In genomic region chr10:34196058-34196433, GRCh38 we compare ENCODE assay signal across 31 cellular contexts.
"Had no signal": no experiment of that assay in that cellular context is flagged by ENCODE, and none has a peak within 500 bp of the region (broad histone marks: within the 10 kb centered on the region; RNA-seq: fewer than 3 reads in every experiment).

No MANE protein-coding gene starts in this region.

- DNase-seq: heart left ventricle; hypothalamus; kidney; left colon; left ventricle myocardium superior; mesendoderm; naive B cell; natural killer cell; nucleus accumbens; pancreas; posterior cingulate gyrus; retina; right cardiac atrium; stimulated activated CD4-positive, alpha-beta T cell treated with anti-CD3 and anti-CD28 coated beads, Interleukin-12 subunit alpha, Interleukin-12 subunit beta, amount 100 ng/mL, for 4 hours; stimulated activated CD4-positive, alpha-beta T cell treated with anti-CD3 and anti-CD28 coated beads, Interleukin-15, amount 100 ng/mL, for 24 hours; stimulated activated CD4-positive, alpha-beta T cell treated with anti-CD3 and anti-CD28 coated beads, Interleukin-2, amount 100 ng/mL, for 24 hours; stimulated activated CD4-positive, alpha-beta T cell treated with anti-CD3 and anti-CD28 coated beads, Interleukin-4, amount 100 ng/mL, for 1 hour; stimulated activated naive CD4-positive, alpha-beta T cell; tibial artery; trophoblast cell had no signal

- H3K9me3 Mint-ChIP-seq: immature natural killer cell; mesothelial cell of epicardium; naive B cell; natural killer cell; stimulated activated effector memory CD8-positive, alpha-beta T cell treated with anti-CD3 and anti-CD28 coated beads, Interleukin-12 subunit alpha, Interleukin-12 subunit beta, amount 100 ng/mL, for 72 hours; stimulated activated naive CD8-positive, alpha-beta T cell treated with anti-CD3 and anti-CD28 coated beads, Interleukin-15, Interleukin-2, amounts not matched to agents 100 ng/mL and 50 ng/mL, for 24 hours had no signal

- H3K4me3 Mint-ChIP-seq: mesothelial cell of epicardium; naive B cell; natural killer cell; stimulated activated effector memory CD8-positive, alpha-beta T cell treated with anti-CD3 and anti-CD28 coated beads, Interleukin-12 subunit alpha, Interleukin-12 subunit beta, amount 100 ng/mL, for 72 hours; stimulated activated naive CD8-positive, alpha-beta T cell treated with anti-CD3 and anti-CD28 coated beads, Interleukin-15, Interleukin-2, amounts not matched to agents 100 ng/mL and 50 ng/mL, for 24 hours had no signal

- H3K27me3 Mint-ChIP-seq: naive B cell; stimulated activated naive CD8-positive, alpha-beta T cell treated with anti-CD3 and anti-CD28 coated beads, Interleukin-15, Interleukin-2, amounts not matched to agents 100 ng/mL and 50 ng/mL, for 24 hours had no signal

- ATAC-seq: heart left ventricle; left colon; left ventricle myocardium superior; pancreas; right cardiac atrium; sciatic nerve; stimulated activated effector memory CD8-positive, alpha-beta T cell treated with anti-CD3 and anti-CD28 coated beads, Interleukin-12 subunit alpha, Interleukin-12 subunit beta, amount 100 ng/mL, for 72 hours had no signal

- H3K9me3 ChIP-seq: heart left ventricle, pancreas, prostate gland, suprapubic skin, thoracic aorta, tibial artery, vagina had no signal

- H3K4me3 ChIP-seq: heart left ventricle, lung, pancreas, prostate gland, skin epidermis, suprapubic skin, thoracic aorta, tibial artery, vagina had no signal

- H3K36me3 Mint-ChIP-seq: immature natural killer cell; naive B cell; natural killer cell; stimulated activated effector memory CD8-positive, alpha-beta T cell treated with anti-CD3 and anti-CD28 coated beads, Interleukin-12 subunit alpha, Interleukin-12 subunit beta, amount 100 ng/mL, for 72 hours had no signal

- H3K36me3 ChIP-seq: heart left ventricle, pancreas, prostate gland, suprapubic skin, thoracic aorta, tibial artery, vagina had no signal

- H3K27ac ChIP-seq: heart left ventricle, pancreas, prostate gland, skin epidermis, suprapubic skin, thoracic aorta, tibial artery, vagina had no signal

- H3K4me1 Mint-ChIP-seq: naive B cell; stimulated activated effector memory CD8-positive, alpha-beta T cell treated with anti-CD3 and anti-CD28 coated beads, Interleukin-12 subunit alpha, Interleukin-12 subunit beta, amount 100 ng/mL, for 72 hours had no signal

- H3K27me3 ChIP-seq: heart left ventricle, pancreas, suprapubic skin, tibial artery, vagina had no signal

- H3K4me1 ChIP-seq: pancreas, prostate gland, suprapubic skin, tibial artery had no signal

- H3K27ac Mint-ChIP-seq: immature natural killer cell; mesothelial cell of epicardium; naive B cell; natural killer cell; stimulated activated effector memory CD8-positive, alpha-beta T cell treated with anti-CD3 and anti-CD28 coated beads, Interleukin-12 subunit alpha, Interleukin-12 subunit beta, amount 100 ng/mL, for 72 hours; stimulated activated naive CD8-positive, alpha-beta T cell treated with anti-CD3 and anti-CD28 coated beads, Interleukin-15, Interleukin-2, amounts not matched to agents 100 ng/mL and 50 ng/mL, for 24 hours had no signal
